9 cellular contexts compared by ENCODE assay signal in genomic region chr10:14382022-14382421, GRCh38. TPM values are rescaled to one million over a fixed set of nuclear protein-coding genes. Genes with fewer than 3 reads are reported as not detected.
DNase-seq lines count a peak whose midpoint lies in the region; ATAC-seq and TF ChIP-seq lines count a peak whose summit lies in the region.
"Had no signal": no experiment of that assay in that cellular context is flagged by ENCODE, and none has a peak within 500 bp of the region (broad histone marks: within the 10 kb centered on the region; RNA-seq: fewer than 3 reads in every experiment).

No MANE protein-coding gene starts in this region.

- H2AK5ac ChIP-seq in trophoblast cell (ENCODE audit: low read length), result peak overlapping the region; percentile 94

- peak; percentile 67 for ATAC-seq in HG02852 (IDR thresholded peaks at IDR 0.05; ENCODE audit: unreplicated experiment)
- ATAC-seq: heart left ventricle had no signal

- peak overlapping the region; percentile 25 for H3K27ac ChIP-seq in trophoblast cell (ENCODE audit: low read depth, low read length)
- H3K27ac ChIP-seq: heart left ventricle had no signal

- peak overlapping the region; percentile 95 for H4K91ac ChIP-seq in trophoblast cell (ENCODE audit: low read depth, low read length)

- no peak overlapping the region for H3K23ac ChIP-seq in trophoblast cell (ENCODE audit: low read length)

- H3K36me3 ChIP-seq in trophoblast cell (ENCODE audit: control insufficient read depth in 1 of 2, insufficient read depth in 2 of 2, low read length in 2 of 2) (no peaks in the 10 kb centered on the region), H7 (replicated peaks; ENCODE audit: control insufficient read depth, insufficient read depth, low read length) (no peaks in the 10 kb centered on the region)
- H3K36me3 ChIP-seq: heart left ventricle had no signal

- H2BK120ac ChIP-seq in trophoblast cell (ENCODE audit: insufficient read depth, low read length, poor library complexity), result peak overlapping the region; percentile 94

- peak overlapping the region; percentile 22 for H3K4ac ChIP-seq in trophoblast cell (ENCODE audit: low read depth, low read length)

- H3K4me1 ChIP-seq in trophoblast cell (ENCODE audit: control insufficient read depth in 1 of 2, insufficient read depth in 2 of 2, low read length in 2 of 2), result peaks cover 19 to 35% of the 10 kb centered on the region in 2 experiments
- H3K4me1 ChIP-seq: heart left ventricle had no signal

- H3K79me2 ChIP-seq in trophoblast cell (ENCODE audit: control insufficient read depth, insufficient read depth, low read length, poor library complexity), result peaks cover 4% of the 10 kb centered on the region

- H2AFZ ChIP-seq in trophoblast cell (ENCODE audit: insufficient read depth, low read length, poor library complexity), result peak overlapping the region; percentile 59

- H2BK5ac ChIP-seq in trophoblast cell (ENCODE audit: low read depth, low read length, poor library complexity), result peak overlapping the region; percentile 91

- peaks cover 39% of the 10 kb centered on the region for H3K79me1 ChIP-seq in trophoblast cell (ENCODE audit: low read length)

- H3K9me3 ChIP-seq in trophoblast cell (ENCODE audit: insufficient read depth, low read depth, low read length), result no peaks in the 10 kb centered on the region
- H3K9me3 ChIP-seq: heart left ventricle had no signal

- WGBS in trophoblast cell (ENCODE audit: extremely low coverage, insufficient coverage, insufficient read length), result no CpG with 5 or more reads among the region's 5 CpGs

- no peaks in the 10 kb centered on the region for H3K27me3 ChIP-seq in trophoblast cell (ENCODE audit: insufficient read depth, low read length)
- H3K27me3 ChIP-seq in H7 (ENCODE audit: control insufficient read depth, insufficient read depth, low read length), result no peaks in the 10 kb centered on the region

- intact Hi-C loops in cardiac septum (cut with DNase I), result no loop called here

- TF ChIP-seq CTCF in GM12864 (IDR thresholded peaks at IDR 0.05; ENCODE audit: low read depth, low read length, missing control alignments), result no peak

- H3K9ac ChIP-seq in trophoblast cell (ENCODE audit: low read length), result no peak overlapping the region

- DNase-seq in GM12864 (ENCODE audit: low read depth), result peak; percentile 15
- DNase-seq in activated T-cell treated with anti-CD3 and anti-CD28 coated beads for 48 hours (ENCODE audit: low read depth), result peak; percentile 7
- DNase-seq in trophoblast cell, result peak in 1 of 2 donors; percentile 7
- DNase-seq in GM19240 (ENCODE audit: insufficient read length, low spot score), result no peak
- DNase-seq in cardiac septum (ENCODE audit: low spot score), result no peak
- no peak for DNase-seq in H7
- no peak for DNase-seq in NCI-H1105 treated with DMSO at 0.1 percent for 48 hours (lab: John Stamatoyannopoulos, UW)
- DNase-seq: heart left ventricle had no signal

- H4K8ac ChIP-seq in trophoblast cell (ENCODE audit: low read depth, low read length), result peak overlapping the region; percentile 63

- no peak overlapping the region for H3K4me3 ChIP-seq in GM12864 (ENCODE audit: low read depth, low read length)
- no peak overlapping the region for H3K4me3 ChIP-seq in trophoblast cell (ENCODE audit: low read depth, low read length)
- no peak overlapping the region for H3K4me3 ChIP-seq in H7 (ENCODE audit: insufficient read depth, low read depth, low read length)
- H3K4me3 ChIP-seq: heart left ventricle had no signal

- H2BK12ac ChIP-seq in trophoblast cell (ENCODE audit: low read length), result peak overlapping the region; percentile 97

- peak overlapping the region; percentile 89 for H3K14ac ChIP-seq in trophoblast cell (ENCODE audit: low read length)

- H3K18ac ChIP-seq in trophoblast cell (ENCODE audit: low read length), result peak overlapping the region; percentile 92

- H3K4me2 ChIP-seq in trophoblast cell (ENCODE audit: low read length), result no peak overlapping the region

- H4K12ac ChIP-seq in trophoblast cell (ENCODE audit: low read depth, low read length), result no peak overlapping the region

RNA-seq across cellular contexts. Expression of gene FRMD4A, which starts 51.3 kb away (rescaled TPM):
- 137 and 153 TPM in 2 replicates for polyA plus RNA-seq in trophoblast cell (2013)
- 23.7 TPM for total RNA-seq in cardiac septum
- 10.8 TPM in 2 replicates for total RNA-seq in H7 (2014; rRNA removed; shearing (Covaris generic))

Comparison
In these comparisons a context has a peak if more than half of its experiments do, and no peak if none do; other contexts are left out.
1. DNase-seq: peak in GM12864 (single experiment) and activated T-cell treated with anti-CD3 and anti-CD28 coated beads for 48 hours (single experiment); none in GM19240 (single experiment), cardiac septum (single experiment), H7 (single experiment) and NCI-H1105 treated with DMSO at 0.1 percent for 48 hours (single experiment).